Comparison of ENCODE assay signal across 8 cellular contexts in the genomic region with DNA sequence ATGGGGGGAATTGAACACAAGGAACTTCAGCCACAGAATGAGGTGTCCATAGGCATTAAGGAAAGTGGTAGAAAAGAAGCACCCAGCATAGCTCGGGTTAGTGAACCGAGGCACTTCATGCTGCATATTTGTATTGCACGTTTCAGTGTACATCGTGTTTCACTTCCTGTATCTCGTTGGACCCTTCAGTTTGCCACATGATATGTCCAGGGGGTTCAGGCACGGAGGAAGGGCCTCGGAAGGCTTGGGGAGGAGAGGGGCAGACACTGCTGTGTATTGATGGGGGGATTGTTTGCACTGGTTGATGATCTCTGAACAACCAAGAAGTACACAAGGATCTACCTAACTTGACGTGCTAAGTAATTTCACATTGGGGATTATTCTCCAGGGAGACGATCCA. TPM values are rescaled to one million over a fixed set of nuclear protein-coding genes. Genes with fewer than 3 reads are reported as not detected.
DNase-seq lines count a peak whose midpoint lies in the region; ATAC-seq, FAIRE-seq and TF ChIP-seq lines count a peak whose summit lies in the region.
"Not testable (repeated sequence)": the region's sequence is repeated elsewhere in the genome, so short reads cannot be mapped to it uniquely, and the experiment has no call there.

No MANE protein-coding gene starts in this region.

- BruUV-seq in OCI-LY7 (replicated peaks; lab: Mats Ljungman, UMichigan) = not testable (repeated sequence)

- H3K36me3 Mint-ChIP-seq in IgD-negative memory B cell = not testable (repeated sequence)

- not testable (repeated sequence) for H3K9me3 ChIP-seq in OCI-LY7 (ENCODE audit: low read length)

- H4K20me1 ChIP-seq in OCI-LY7 (ENCODE audit: insufficient read depth, low read length) = not testable (repeated sequence)

- H3K4me2 ChIP-seq in OCI-LY7 (ENCODE audit: low read length) = peak overlapping the region; percentile 63

- peak; percentile 32 for FAIRE-seq in urothelium cell line (lab: Jason Lieb, UNC)

- peak overlapping the region; percentile 66 to 87 (median 68) for H3K4me3 Mint-ChIP-seq in IgD-negative memory B cell

- peak; percentile 1 for DNase-seq in COLO668 (lab: John Stamatoyannopoulos, UW; ENCODE audit: unreplicated experiment)
- DNase-seq in OCI-LY7 (ENCODE audit: low spot score) = peak; percentile 83
- DNase-seq in urothelium cell line (ENCODE audit: low spot score) = not testable (repeated sequence)

- CTCF ChIA-PET in OCI-LY7 (lab: Charles Lee; ENCODE audit: unreplicated experiment) = interaction anchor here (1.0 to 2.0 kb wide), 2 partner anchors 24 to 28 kb away, joined by 6 to 7 read pairs; no protein-coding TSS in a partner anchor

- not testable (repeated sequence) for H2AFZ ChIP-seq in OCI-LY7 (ENCODE audit: low read length)

- peaks cover 10% of the 10 kb centered on the region; the same call in 1 of the 2 replicates for H3K36me3 ChIP-seq in OCI-LY7 (ENCODE audit: insufficient read depth, low read length)

- peak overlapping the region; percentile 99 for H3K27ac ChIP-seq in OCI-LY7 (ENCODE audit: low read depth, low read length, poor library complexity, severe bottlenecking)

- not testable (repeated sequence) for H3K9me3 Mint-ChIP-seq in IgD-negative memory B cell

- not testable (repeated sequence) for TF ChIP-seq CTCF in OCI-LY7 (conservative IDR thresholded peaks at IDR 0.05; ENCODE audit: low read length)

- not testable (repeated sequence) for H3K9me2 ChIP-seq in OCI-LY7 (ENCODE audit: insufficient read depth, low read length)

- peaks cover 87% of the 10 kb centered on the region for H3K4me1 ChIP-seq in OCI-LY7 (ENCODE audit: insufficient read depth, low read length, poor library complexity, severe bottlenecking)

- peak overlapping the region; percentile 7 for H3K4me3 ChIP-seq in OCI-LY7 (ENCODE audit: low read depth, low read length, poor library complexity, severe bottlenecking)

- intact Hi-C loops in OCI-LY7 (cut with micrococcal nuclease; ENCODE audit: unreplicated experiment) = not testable (repeated sequence)

- peaks cover 20 to 55% (median 53%) of the 10 kb centered on the region in 3 donors for H3K4me1 Mint-ChIP-seq in IgD-negative memory B cell

- POLR2A ChIA-PET in OCI-LY7 (lab: Charles Lee) = interaction anchor here (0.7 to 2.2 kb wide), 4 partner anchors 9 to 24 kb away, joined by 3 to 13 read pairs (median 8); a partner anchor contains a TSS

- H3K27me3 Mint-ChIP-seq in IgD-negative memory B cell = not testable (repeated sequence)

- not testable (repeated sequence) for H3K79me2 ChIP-seq in OCI-LY7 (ENCODE audit: insufficient read depth, low read depth, low read length)

- peak; percentile 56 for ATAC-seq in GM18909 (IDR thresholded peaks at IDR 0.05; ENCODE audit: poor library complexity, unreplicated experiment)
- peak; percentile 46 for ATAC-seq in GM21423 (IDR thresholded peaks at IDR 0.05; ENCODE audit: unreplicated experiment)
- ATAC-seq in HG02678 (IDR thresholded peaks at IDR 0.05; ENCODE audit: unreplicated experiment) = peak; percentile 49
- ATAC-seq in esophagus mucosa = peak; percentile 24

- H3K27ac Mint-ChIP-seq in IgD-negative memory B cell = peak overlapping the region; percentile 81 to 96 (median 95)

RNA-seq across cellular contexts. Expression of a gene that starts 3.8 kb away (rescaled TPM):
- 2.0 TPM for polyA plus RNA-seq in IgD-negative memory B cell
- 0.21 and 4.3 TPM in 2 replicates for total RNA-seq in OCI-LY7 (2014; rRNA removed; shearing (Covaris generic))
- total RNA-seq in OCI-LY7 (2022) (0.96 TPM in 1 of 2 replicates, not detected in the other), esophagus mucosa (not detected)

RNA-seq across cellular contexts. Expression of a gene that starts 9.7 kb away (rescaled TPM):
- polyA plus RNA-seq in IgD-negative memory B cell = 1,452 TPM
- 743 and 751 TPM in 2 replicates for total RNA-seq in OCI-LY7 (2014; rRNA removed; shearing (Covaris generic))
- total RNA-seq in OCI-LY7 (2022) (457 and 479 TPM in 2 replicates), esophagus mucosa (1.9 TPM)

RNA-seq across cellular contexts. Expression of a gene that starts 11.3 kb away (rescaled TPM):
- polyA plus RNA-seq in IgD-negative memory B cell = not detected
- not detected in 2 replicates for total RNA-seq in OCI-LY7 (2014; rRNA removed; shearing (Covaris generic))
- not detected in 2 replicates for total RNA-seq in OCI-LY7 (2022)
- total RNA-seq in esophagus mucosa = not detected

RNA-seq across cellular contexts. Expression of a gene that starts 26.0 kb away (rescaled TPM):
- polyA plus RNA-seq in IgD-negative memory B cell = not detected
- total RNA-seq in OCI-LY7 (2014; rRNA removed; shearing (Covaris generic)) = not detected in 2 replicates
- not detected in 2 replicates for total RNA-seq in OCI-LY7 (2022)
- total RNA-seq in esophagus mucosa = not detected

RNA-seq across cellular contexts. Expression of a gene that starts 40.7 kb away (rescaled TPM):
- polyA plus RNA-seq in IgD-negative memory B cell = not detected
- not detected in 2 replicates for total RNA-seq in OCI-LY7 (2014; rRNA removed; shearing (Covaris generic))
- total RNA-seq in OCI-LY7 (2022) (not detected in 2 replicates), esophagus mucosa (not detected)

Comparison
In these comparisons a context has a peak if more than half of its experiments do, and no peak if none do; other contexts are left out.
1. RNA of a gene that starts 9.7 kb away (total RNA-seq): 457 to 751 TPM in OCI-LY7; 1.9 TPM in esophagus mucosa (single experiment); every median in the first group is over 100 times any median in the second.
2. Peak in every context shown above with its lines, with median percentiles within 50 percentile points of each other: ATAC-seq.